In the genomic region with DNA sequence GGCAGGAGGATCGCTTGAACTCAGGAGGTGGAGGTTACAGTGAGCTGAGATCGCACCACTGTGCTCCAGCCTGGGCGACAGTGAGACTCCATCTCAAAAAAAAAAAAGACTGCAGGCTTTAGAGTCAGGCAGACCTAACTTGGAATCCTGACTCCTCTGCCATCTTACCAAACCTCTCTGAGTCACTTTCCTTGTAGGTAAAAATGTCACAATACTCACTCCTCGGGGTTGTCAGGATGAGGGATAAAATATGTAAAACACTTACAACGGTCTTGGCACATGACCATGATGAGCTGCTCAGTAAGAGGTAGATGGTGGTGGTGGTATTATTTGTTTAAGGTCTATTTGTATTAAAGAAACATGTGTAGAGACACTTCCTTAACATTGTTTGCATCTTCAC, we compare ENCODE assay signal across 19 cellular contexts.
A peak's percentile ranks its signal among the peaks of the same experiment; 100 is the strongest.
DNase-seq lines count a peak whose midpoint lies in the region; FAIRE-seq and TF ChIP-seq lines count a peak whose summit lies in the region.
"Had no signal": no experiment of that assay in that cellular context is flagged by ENCODE, and none has a peak within 500 bp of the region (broad histone marks: within the 10 kb centered on the region; RNA-seq: fewer than 3 reads in every experiment).

No MANE protein-coding gene starts in this region.

- H3K4me1 ChIP-seq in breast epithelium: no peaks in the 10 kb centered on the region
- H3K4me1 ChIP-seq in esophagus muscularis mucosa: no peaks in the 10 kb centered on the region
- H3K4me1 ChIP-seq: BLaER1 had no signal

- TF ChIP-seq CTCF in MCF 10A (IDR thresholded peaks at IDR 0.05; ENCODE audit: unreplicated experiment) (no peak), breast epithelium (IDR thresholded peaks at IDR 0.05) (no peak), esophagus muscularis mucosa (IDR thresholded peaks at IDR 0.05) (no peak)

- no peak for TF ChIP-seq EP300 in esophagus muscularis mucosa (IDR thresholded peaks at IDR 0.05)

- POLR2A ChIA-PET in MCF 10A (lab: Yijun Ruan, JAX): no interaction called here

- H3K4me3 Mint-ChIP-seq in MCF 10A (ENCODE audit: unreplicated experiment): no peak overlapping the region
- H3K4me3 Mint-ChIP-seq: CD14-positive monocyte; CD4-positive, alpha-beta memory T cell; HFFc6 had no signal

- H3K27ac ChIP-seq in breast epithelium (no peak overlapping the region), esophagus muscularis mucosa (replicated peaks in 1 of 4) (no peak overlapping the region)
- H3K27ac ChIP-seq: BLaER1 had no signal

- intact Hi-C loops in MCF 10A (cut with micrococcal nuclease) (no loop called here), breast epithelium (cut with DNase I; ENCODE audit: low total_unique reads) (no loop called here), esophagus muscularis mucosa (cut with DNase I) (no loop called here)

- TF ChIP-seq POLR2A in breast epithelium (IDR thresholded peaks at IDR 0.05) (no peak), esophagus muscularis mucosa (IDR thresholded peaks at IDR 0.05; ENCODE audit: low read depth) (no peak)

- H3K9me3 ChIP-seq in breast epithelium: peaks cover 0 to 4% of the 10 kb centered on the region in 2 donors
- peaks cover 0 to 14% (median 8%) of the 10 kb centered on the region in 4 donors for H3K9me3 ChIP-seq in esophagus muscularis mucosa

- peak; percentile 36 for DNase-seq in MCF 10A (ENCODE audit: unreplicated experiment)
- DNase-seq in breast epithelium (ENCODE audit: low spot score in 2 of 2): no peak
- peak; percentile 47 for DNase-seq in esophagus muscularis mucosa (ENCODE audit: extremely low spot score)
- DNase-seq in urothelium cell line (ENCODE audit: low spot score): no peak
- DNase-seq in NCI-H1417 treated with DMSO at 0.1 percent for 48 hours (lab: John Stamatoyannopoulos, UW): no peak
- no peak for DNase-seq in NCI-H82 treated with DMSO at 0.1 percent for 48 hours (lab: John Stamatoyannopoulos, UW; ENCODE audit: unreplicated experiment)
- DNase-seq in DMS53 (lab: John Stamatoyannopoulos, UW): no peak
- DNase-seq: 8988T; Calu3; CD4-positive, alpha-beta memory T cell; DND-41; EL; GOT3; H7; HFFc6 had no signal

- no TSS peak for BruUV-seq in MCF 10A (replicated peaks; lab: Mats Ljungman, UMichigan)

- no peaks in the 10 kb centered on the region for H3K27me3 Mint-ChIP-seq in MCF 10A (ENCODE audit: insufficient read depth, unreplicated experiment)

- no peaks in the 10 kb centered on the region for H3K27me3 ChIP-seq in breast epithelium
- H3K27me3 ChIP-seq in esophagus muscularis mucosa: peaks cover 0 to 15% (median 0%) of the 10 kb centered on the region in 4 donors
- H3K27me3 ChIP-seq: BLaER1 had no signal

- H3K4me1 Mint-ChIP-seq in MCF 10A (ENCODE audit: insufficient read depth, unreplicated experiment): no peaks in the 10 kb centered on the region
- H3K4me1 Mint-ChIP-seq: CD14-positive monocyte; CD4-positive, alpha-beta memory T cell had no signal

- WGBS in esophagus muscularis mucosa: 78% methylated on average over 5 of the region's 5 CpGs

- H3K36me3 Mint-ChIP-seq in MCF 10A (ENCODE audit: insufficient read depth, unreplicated experiment): peaks cover 6% of the 10 kb centered on the region
- H3K36me3 Mint-ChIP-seq: CD14-positive monocyte; CD4-positive, alpha-beta memory T cell had no signal

- CTCF ChIA-PET in MCF 10A (lab: Yijun Ruan, JAX): interaction anchor here (0.7 to 6.5 kb wide), 4 partner anchors 18 to 1031 kb away, joined by 3 to 56 read pairs (median 4); no protein-coding TSS in a partner anchor

- no peak overlapping the region for H3K4me3 ChIP-seq in breast epithelium
- H3K4me3 ChIP-seq in esophagus muscularis mucosa: no peak overlapping the region
- H3K4me3 ChIP-seq: BLaER1, GM12878 had no signal

- no peak overlapping the region for H3K27ac Mint-ChIP-seq in MCF 10A (ENCODE audit: low read depth, unreplicated experiment)
- H3K27ac Mint-ChIP-seq: CD14-positive monocyte; CD4-positive, alpha-beta memory T cell; HFFc6 had no signal

- H3K36me3 ChIP-seq in breast epithelium: no peaks in the 10 kb centered on the region
- H3K36me3 ChIP-seq in esophagus muscularis mucosa: no peaks in the 10 kb centered on the region
- H3K36me3 ChIP-seq: BLaER1 had no signal

- H3K9me3 Mint-ChIP-seq in MCF 10A (ENCODE audit: unreplicated experiment): no peaks in the 10 kb centered on the region

- FAIRE-seq in urothelium cell line (lab: Jason Lieb, UNC): peak; percentile 59
- FAIRE-seq: GM12878, HTR-8/SVneo had no signal

Comparison
In these comparisons a context has a peak if more than half of its experiments do, and no peak if none do; other contexts are left out.
1. DNase-seq: peak in MCF 10A (single experiment) and esophagus muscularis mucosa (single experiment); none in breast epithelium (0 of 2), urothelium cell line (single experiment), NCI-H1417 treated with DMSO at 0.1 percent for 48 hours (single experiment), NCI-H82 treated with DMSO at 0.1 percent for 48 hours (single experiment) and DMS53 (single experiment).